In the genomic region with DNA sequence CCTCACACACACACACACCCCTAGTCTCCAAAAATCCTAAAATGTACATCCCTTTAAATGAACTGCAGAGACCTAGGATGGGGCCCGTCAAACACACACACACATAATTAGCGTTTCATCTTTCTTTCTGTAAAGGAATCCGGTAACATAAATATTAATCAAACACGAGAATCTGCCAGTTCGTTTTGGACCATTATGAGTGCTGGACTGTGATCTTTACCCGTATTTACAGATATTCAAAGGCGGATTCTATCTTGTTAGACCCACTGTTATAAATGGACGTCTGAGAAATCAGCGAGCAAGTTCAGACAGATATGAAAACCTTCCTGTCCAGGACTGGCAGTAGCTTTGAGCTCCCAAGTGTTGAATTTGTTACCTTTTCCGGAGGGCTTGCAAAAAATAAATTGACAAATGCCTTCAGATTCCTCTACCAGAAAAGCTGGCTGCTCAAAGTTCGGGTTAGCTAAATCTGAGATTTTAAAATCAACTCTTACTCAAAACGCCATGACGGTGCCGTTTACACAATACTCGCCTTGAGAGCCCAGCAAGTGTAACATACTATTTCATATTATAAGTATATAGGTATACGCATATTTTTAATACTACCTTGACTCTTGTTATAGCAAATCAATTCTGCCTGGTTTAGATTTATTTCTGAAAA, we compare ENCODE assay signal across 11 cellular contexts. TPM values are rescaled to one million over a fixed set of nuclear protein-coding genes. Genes with fewer than 3 reads are reported as not detected.
DNase-seq lines count a peak whose midpoint lies in the region; ATAC-seq, FAIRE-seq and TF ChIP-seq lines count a peak whose summit lies in the region.
"Had no signal": no experiment of that assay in that cellular context is flagged by ENCODE, and none has a peak within 500 bp of the region (broad histone marks: within the 10 kb centered on the region; RNA-seq: fewer than 3 reads in every experiment).

No MANE protein-coding gene starts in this region.

- peaks cover 5 to 57% (median 44%) of the 10 kb centered on the region in 5 donors for H3K36me3 Mint-ChIP-seq in naive thymus-derived CD4-positive, alpha-beta T cell
- H3K36me3 Mint-ChIP-seq: memory B cell had no signal

- H3K14ac ChIP-seq in mesenchymal stem cell (ENCODE audit: low read length in 2 of 2) = no peak overlapping the region

- CTCF ChIA-PET in A673 (lab: Charles Lee) = no interaction called here
- CTCF ChIA-PET in naive thymus-derived CD4-positive, alpha-beta T cell (lab: Charles Lee) = interaction anchor here (0.7 to 2.0 kb wide), 10 partner anchors 9 to 55 kb away, joined by 3 to 10 read pairs (median 7); a partner anchor contains a TSS

- H3K4ac ChIP-seq in mesenchymal stem cell (ENCODE audit: low read depth in 1 of 2, low read length in 2 of 2) = no peak overlapping the region

- H3K27ac Mint-ChIP-seq in naive thymus-derived CD4-positive, alpha-beta T cell = peak overlapping the region; percentile 91 to 100 (median 99)
- H3K27ac Mint-ChIP-seq: memory B cell had no signal

- no peak overlapping the region for H2BK5ac ChIP-seq in mesenchymal stem cell (ENCODE audit: low read depth, low read length, poor library complexity, severe bottlenecking)

- H3K27ac ChIP-seq in A673 (ENCODE audit: low read depth, low read length, poor library complexity, severe bottlenecking) = peak overlapping the region; percentile 68
- peak overlapping the region; percentile 97; the same call in 1 of the 2 replicates for H3K27ac ChIP-seq in HUES64 (ENCODE audit: low read depth, low read length)
- peak overlapping the region; percentile 98 for H3K27ac ChIP-seq in naive thymus-derived CD4-positive, alpha-beta T cell (ENCODE audit: low read depth, low read length)
- H3K27ac ChIP-seq in mesenchymal stem cell (ENCODE audit: low read length, poor library complexity, severe bottlenecking) = no peak overlapping the region

- no peak overlapping the region for H2BK12ac ChIP-seq in mesenchymal stem cell (ENCODE audit: low read length in 2 of 2)

- peaks cover 50 to 90% (median 85%) of the 10 kb centered on the region in 7 donors for H3K4me1 Mint-ChIP-seq in naive thymus-derived CD4-positive, alpha-beta T cell
- H3K4me1 Mint-ChIP-seq: memory B cell had no signal

- H2BK120ac ChIP-seq in mesenchymal stem cell (ENCODE audit: low read depth, low read length) = no peak overlapping the region

- H3K27me3 Mint-ChIP-seq in naive thymus-derived CD4-positive, alpha-beta T cell = peaks cover 0 to 4% (median 0%) of the 10 kb centered on the region in 5 donors

- no TSS peak for BruUV-seq in A673 (replicated peaks; lab: Mats Ljungman, UMichigan)

- H3K36me3 ChIP-seq in A673 (ENCODE audit: insufficient read depth, low read length, poor library complexity, severe bottlenecking) (peaks cover 49% of the 10 kb centered on the region), HUES64 (ENCODE audit: insufficient read depth, low read length) (no peaks in the 10 kb centered on the region), bronchial epithelial cell (ENCODE audit: control insufficient read depth, insufficient read depth, low read length) (peaks cover 3% of the 10 kb centered on the region), mesenchymal stem cell (ENCODE audit: control insufficient read depth in 1 of 2, insufficient read depth in 2 of 2, low read depth in 1 of 2, low read length in 2 of 2) (no peaks in the 10 kb centered on the region)
- H3K36me3 ChIP-seq in naive thymus-derived CD4-positive, alpha-beta T cell (ENCODE audit: control insufficient read depth in 2 of 3, insufficient read depth in 3 of 3, low read length in 3 of 3) = peaks cover 0 to 20% (median 0%) of the 10 kb centered on the region in 3 experiments

- no peak overlapping the region for H2BK15ac ChIP-seq in mesenchymal stem cell (ENCODE audit: low read depth, poor library complexity, severe bottlenecking)

- POLR2A ChIA-PET in A673 (lab: Charles Lee; ENCODE audit: low non-redundant PET) = no interaction called here
- POLR2A ChIA-PET in naive thymus-derived CD4-positive, alpha-beta T cell (lab: Charles Lee) = interaction anchor here (0.8 to 54.4 kb wide), 7 partner anchors 10 to 1267 kb away, joined by 3 to 2458 read pairs (median 34); a partner anchor contains a TSS

- peak overlapping the region; percentile 81 to 95 (median 90) for H3K4me3 Mint-ChIP-seq in naive thymus-derived CD4-positive, alpha-beta T cell
- H3K4me3 Mint-ChIP-seq: memory B cell had no signal

- peak overlapping the region; percentile 92 for H3K9ac ChIP-seq in HUES64 (ENCODE audit: low read depth, low read length)
- H3K9ac ChIP-seq in mesenchymal stem cell (ENCODE audit: low read length) = no peak overlapping the region

- WGBS in HUES64 = 87% methylated on average over 14 of the region's 16 CpGs
- 83% methylated on average over 12 of the region's 16 CpGs for WGBS in mesenchymal stem cell

- H2AK5ac ChIP-seq in mesenchymal stem cell (ENCODE audit: low read length, severe bottlenecking) = no peak overlapping the region

- H3K4me3 ChIP-seq in A673 (ENCODE audit: low read depth, low read length, poor library complexity, severe bottlenecking) = no peak overlapping the region
- H3K4me3 ChIP-seq in HUES64 (ENCODE audit: low read length) = no peak overlapping the region
- H3K4me3 ChIP-seq in bronchial epithelial cell (ENCODE audit: low read depth, low read length) = no peak overlapping the region
- H3K4me3 ChIP-seq in naive thymus-derived CD4-positive, alpha-beta T cell (ENCODE audit: low read length) = peak overlapping the region; percentile 61
- no peak overlapping the region for H3K4me3 ChIP-seq in mesenchymal stem cell (ENCODE audit: insufficient read depth in 1 of 2, low read depth in 1 of 2, low read length in 2 of 2)

- no peaks in the 10 kb centered on the region for H3K27me3 ChIP-seq in A673 (replicated peaks; ENCODE audit: insufficient read depth, low read depth, low read length, poor library complexity)
- peaks cover 47% of the 10 kb centered on the region; the same call in 1 of the 2 replicates for H3K27me3 ChIP-seq in HUES64 (ENCODE audit: insufficient read depth, low read length)
- H3K27me3 ChIP-seq in bronchial epithelial cell (ENCODE audit: control insufficient read depth, insufficient read depth, low read length) = peaks cover 2% of the 10 kb centered on the region
- no peaks in the 10 kb centered on the region for H3K27me3 ChIP-seq in naive thymus-derived CD4-positive, alpha-beta T cell (ENCODE audit: control insufficient read depth in 2 of 2, insufficient read depth in 2 of 2, low read length in 2 of 2)
- H3K27me3 ChIP-seq in mesenchymal stem cell (ENCODE audit: control insufficient read depth in 1 of 2, insufficient read depth in 1 of 2, low read length in 2 of 2) = peaks cover 47 to 49% of the 10 kb centered on the region in 2 experiments

- no peak for ATAC-seq in naive thymus-derived CD4-positive, alpha-beta T cell
- ATAC-seq: activated CD4-positive, CD25-positive, alpha-beta regulatory T cell treated with anti-CD3 and anti-CD28 coated beads, Interleukin-2, amount 50 U/mL, for 24 hours had no signal

- DNase-seq in A673 (ENCODE audit: low spot score) (no peak), bronchial epithelial cell (ENCODE audit: low read depth) (peak; percentile 50), SW480 (ENCODE audit: low spot score) (no peak), mesenchymal stem cell (no peak), activated gamma-delta T cell treated with Interleukin-2 at 50 U/mL for 16 hours (no peak), NCI-H1048 (lab: John Stamatoyannopoulos, UW) (no peak)
- peak in 1 of 9 donors; percentile 56 for DNase-seq in naive thymus-derived CD4-positive, alpha-beta T cell
- DNase-seq: NCI-H1105 treated with DMSO at 0.1 percent for 48 hours had no signal

- no peak for TF ChIP-seq CTCF in A673 (conservative IDR thresholded peaks at IDR 0.05; ENCODE audit: low read depth, low read length)
- TF ChIP-seq CTCF in bronchial epithelial cell (IDR thresholded peaks at IDR 0.05; ENCODE audit: insufficient read depth, low read length, severe bottlenecking) = no peak

- intact Hi-C loops in A673 (cut with micrococcal nuclease; ENCODE audit: unreplicated experiment) = no loop called here
- intact Hi-C loops in naive thymus-derived CD4-positive, alpha-beta T cell (cut with micrococcal nuclease) = loop anchor here in 1 of 2 donors (1.0 kb wide), 2 partner anchors 9 to 18 kb away; no protein-coding TSS in a partner anchor

- H3K4me2 ChIP-seq in mesenchymal stem cell (ENCODE audit: low read length, poor library complexity, severe bottlenecking) = no peak overlapping the region

- H3K79me1 ChIP-seq in mesenchymal stem cell (replicated peaks; ENCODE audit: low read length, poor library complexity, severe bottlenecking) = no peaks in the 10 kb centered on the region

- no peak overlapping the region for H4K8ac ChIP-seq in mesenchymal stem cell (ENCODE audit: low read length)

- no peak for FAIRE-seq in bronchial epithelial cell (lab: Jason Lieb, UNC)

- H3K4me1 ChIP-seq in A673 (ENCODE audit: insufficient read depth, low read length, poor library complexity, severe bottlenecking) (peaks cover 99% of the 10 kb centered on the region), HUES64 (ENCODE audit: insufficient read depth, low read length) (peaks cover 77% of the 10 kb centered on the region), mesenchymal stem cell (ENCODE audit: control insufficient read depth, insufficient read depth, low read depth, low read length) (peaks cover 3% of the 10 kb centered on the region)
- peaks cover 71 to 81% of the 10 kb centered on the region in 2 donors for H3K4me1 ChIP-seq in naive thymus-derived CD4-positive, alpha-beta T cell (ENCODE audit: control insufficient read depth in 2 of 2, insufficient read depth in 2 of 2, low read length in 2 of 2)

- H4K91ac ChIP-seq in mesenchymal stem cell (ENCODE audit: low read length) = no peak overlapping the region

- peaks cover 0 to 21% (median 0%) of the 10 kb centered on the region in 11 donors for H3K9me3 Mint-ChIP-seq in naive thymus-derived CD4-positive, alpha-beta T cell
- H3K9me3 Mint-ChIP-seq: memory B cell had no signal

- H3K9me3 ChIP-seq in A673 (ENCODE audit: low read depth, low read length, poor library complexity, severe bottlenecking) = no peaks in the 10 kb centered on the region
- H3K9me3 ChIP-seq in HUES64 (ENCODE audit: insufficient read depth, low read depth, low read length) = no peaks in the 10 kb centered on the region
- H3K9me3 ChIP-seq in naive thymus-derived CD4-positive, alpha-beta T cell (ENCODE audit: control insufficient read depth in 2 of 3, low read length in 3 of 3) = no peaks in the 10 kb centered on the region
- peaks cover 3% of the 10 kb centered on the region for H3K9me3 ChIP-seq in mesenchymal stem cell (ENCODE audit: control insufficient read depth, low read length)

- no peak overlapping the region for H3K23ac ChIP-seq in mesenchymal stem cell (ENCODE audit: low read length in 2 of 2)

- no peak overlapping the region for H3K18ac ChIP-seq in mesenchymal stem cell (ENCODE audit: low read depth in 1 of 2, low read length in 2 of 2)

- H2AFZ ChIP-seq in mesenchymal stem cell (ENCODE audit: low read depth, low read length) = no peak overlapping the region

RNA-seq across cellular contexts. Expression of a gene that starts 27.6 kb away (rescaled TPM):
- total RNA-seq in A673 (2021) (80.6 and 81.3 TPM in 2 replicates), bronchial epithelial cell (2.9 and 5.3 TPM in 2 replicates)
- polyA plus RNA-seq in HUES64 (2013, experiment 1 of 2) = 1.2 TPM
- 1.1 TPM for polyA plus RNA-seq in HUES64 (2013, experiment 2 of 2)
- total RNA-seq in naive thymus-derived CD4-positive, alpha-beta T cell = 100 to 1,000 TPM in 4 of 5 experiments, 10 to 100 TPM in 1; 96.3 to 269 (median 223) TPM
- polyA plus RNA-seq in naive thymus-derived CD4-positive, alpha-beta T cell = 10 to 100 TPM; 10.9 to 11.6 TPM
- polyA plus RNA-seq in mesenchymal stem cell (2013, experiment 1 of 2) = not detected
- polyA plus RNA-seq in mesenchymal stem cell (2013, experiment 2 of 2) = not detected

Comparison
In these comparisons a context has a peak if more than half of its experiments do, and no peak if none do; other contexts are left out.
1. RNA of a gene that starts 27.6 kb away (total RNA-seq): 96.3 to 269 TPM in naive thymus-derived CD4-positive, alpha-beta T cell and 80.6 to 81.3 TPM in A673; 2.9 to 5.3 TPM in bronchial epithelial cell; every median in the first group is over 10 times any median in the second.